ENCODE assay signal across 10 cellular contexts in the genomic region with DNA sequence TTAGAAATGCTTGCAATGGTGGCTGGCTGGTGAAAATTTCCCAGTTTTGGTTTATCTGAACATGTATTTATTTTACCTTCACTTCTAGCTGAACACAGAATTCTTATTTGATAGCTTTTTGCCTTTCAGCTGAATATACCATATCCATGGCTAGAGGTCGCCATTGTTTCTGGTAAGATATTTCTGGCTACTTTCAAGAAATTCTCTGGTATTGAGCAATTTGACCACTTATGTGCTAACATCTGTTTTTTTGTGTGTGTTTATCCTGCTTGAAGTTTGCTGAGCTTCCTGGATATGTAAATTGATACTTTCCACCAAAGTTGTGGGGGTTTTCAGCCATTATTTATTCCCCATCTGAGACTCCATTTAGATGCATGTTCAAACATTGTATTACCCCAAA.
DNase-seq lines count a peak whose midpoint lies in the region; ATAC-seq and TF ChIP-seq lines count a peak whose summit lies in the region.
"Had no signal": no experiment of that assay in that cellular context is flagged by ENCODE, and none has a peak within 500 bp of the region (broad histone marks: within the 10 kb centered on the region; RNA-seq: fewer than 3 reads in every experiment).

No MANE protein-coding gene starts in this region.

- TF ChIP-seq EP300 in esophagus muscularis mucosa (IDR thresholded peaks at IDR 0.05), result no peak

- ATAC-seq in body of pancreas, result no peak

- H3K4me3 ChIP-seq in AG09309 (ENCODE audit: control insufficient read depth, low read depth, low read length), result no peak overlapping the region
- no peak overlapping the region for H3K4me3 ChIP-seq in fibroblast of mammary gland (ENCODE audit: control insufficient read depth, low read depth, low read length)
- H3K4me3 ChIP-seq in esophagus muscularis mucosa, result no peak overlapping the region
- H3K4me3 ChIP-seq in body of pancreas, result no peak overlapping the region
- H3K4me3 ChIP-seq: lung had no signal

- H3K9me3 ChIP-seq in esophagus muscularis mucosa (no peaks in the 10 kb centered on the region), body of pancreas (no peaks in the 10 kb centered on the region)

- TF ChIP-seq CTCF in AG09309 (IDR thresholded peaks at IDR 0.05; ENCODE audit: control insufficient read depth, insufficient read depth, low read depth, low read length, missing control alignments) (peak; percentile 41), GM13977 (IDR thresholded peaks at IDR 0.05; ENCODE audit: extremely low read depth, insufficient read depth, missing control alignments) (peak; percentile 51), fibroblast of mammary gland (conservative IDR thresholded peaks at IDR 0.05; ENCODE audit: control insufficient read depth, insufficient read depth, low read depth, low read length) (peak; percentile 48), esophagus muscularis mucosa (IDR thresholded peaks at IDR 0.05) (no peak), body of pancreas (IDR thresholded peaks at IDR 0.05) (peak in 1 of 7 experiments; percentile 9)

- intact Hi-C loops in esophagus muscularis mucosa (cut with DNase I), result no loop called here
- intact Hi-C loops in body of pancreas (cut with DNase I), result no loop called here

- H3K36me3 ChIP-seq in esophagus muscularis mucosa, result no peaks in the 10 kb centered on the region
- H3K36me3 ChIP-seq in body of pancreas (replicated peaks in 1 of 2; ENCODE audit: insufficient read depth in 1 of 2, low read depth in 2 of 2), result no peaks in the 10 kb centered on the region

- TF ChIP-seq POLR2A in esophagus muscularis mucosa (IDR thresholded peaks at IDR 0.05; ENCODE audit: low read depth) (no peak), body of pancreas (IDR thresholded peaks at IDR 0.05) (no peak)

- no peaks in the 10 kb centered on the region for H3K27me3 ChIP-seq in esophagus muscularis mucosa
- H3K27me3 ChIP-seq in body of pancreas, result no peaks in the 10 kb centered on the region

- in situ Hi-C loops in GM13977 (cut with MboI; ENCODE audit: low pct_unique_long_range_greater_than_20kb, low sequenced_read_pairs, unreplicated experiment), result no loop called here

- peaks cover 0 to 16% (median 8%) of the 10 kb centered on the region in 4 donors for H3K4me1 ChIP-seq in esophagus muscularis mucosa
- peaks cover 7% of the 10 kb centered on the region for H3K4me1 ChIP-seq in body of pancreas

- WGBS in esophagus muscularis mucosa, result 81% methylated on average over 1 of the region's 1 CpG
- 77 to 89% methylated on average over 1 of the region's 1 CpG for WGBS in body of pancreas, 2 donors

- DNase-seq in AG09309 (ENCODE audit: low read depth) (peak; percentile 54), GM13977 (ENCODE audit: low spot score) (peak; percentile 30), NOMO-1 treated with DMSO at 0.1 percent for 48 hours (lab: John Stamatoyannopoulos, UW; ENCODE audit: unreplicated experiment) (peak; percentile 82), fibroblast of mammary gland (ENCODE audit: low read depth) (peak; percentile 86), NCI-H446 (lab: John Stamatoyannopoulos, UW) (no peak), esophagus muscularis mucosa (ENCODE audit: extremely low spot score) (no peak), pons (ENCODE audit: low spot score) (no peak), body of pancreas (no peak)
- DNase-seq: NCI-H1048 had no signal

- no peak overlapping the region for H3K27ac ChIP-seq in esophagus muscularis mucosa (replicated peaks in 1 of 4)
- no peak overlapping the region for H3K27ac ChIP-seq in body of pancreas

Comparison
In these comparisons a context has a peak if more than half of its experiments do, and no peak if none do; other contexts are left out.
1. DNase-seq: peak in AG09309 (single experiment), GM13977 (single experiment), NOMO-1 treated with DMSO at 0.1 percent for 48 hours (single experiment) and fibroblast of mammary gland (single experiment); none in NCI-H446 (0 of 2), esophagus muscularis mucosa (single experiment), pons (single experiment) and body of pancreas (0 of 4).
2. CTCF ChIP-seq: peak in AG09309 (single experiment), GM13977 (single experiment) and fibroblast of mammary gland (single experiment); none in esophagus muscularis mucosa (0 of 3).